1 cellular context compared by ENCODE assay signal in genomic region chr19:23394481-23394880, GRCh38.
TF ChIP-seq lines count a peak whose summit lies in the region.

No MANE protein-coding gene starts in this region.

TF ChIP-seq in K562, 482 proteins besides CTCF, POLR2A, EP300 and RAD21:
- peak; percentile 65; the same call in 1 of the 2 replicates for TF ChIP-seq CHD2 (IDR thresholded peaks at IDR 0.05; ENCODE audit: low read depth, low read length)
